ENCODE assay signal across 1 cellular context in genomic region chr17:81870155-81870977, GRCh38.
A peak's percentile ranks its signal among the peaks of the same experiment; 100 is the strongest.
TF ChIP-seq lines count a peak whose summit lies in the region.

No MANE protein-coding gene starts in this region.

TF ChIP-seq in HepG2, 621 proteins besides CTCF, POLR2A, EP300 and RAD21 (continued from another document and continues in another):
- TF ChIP-seq, protein P1, sequence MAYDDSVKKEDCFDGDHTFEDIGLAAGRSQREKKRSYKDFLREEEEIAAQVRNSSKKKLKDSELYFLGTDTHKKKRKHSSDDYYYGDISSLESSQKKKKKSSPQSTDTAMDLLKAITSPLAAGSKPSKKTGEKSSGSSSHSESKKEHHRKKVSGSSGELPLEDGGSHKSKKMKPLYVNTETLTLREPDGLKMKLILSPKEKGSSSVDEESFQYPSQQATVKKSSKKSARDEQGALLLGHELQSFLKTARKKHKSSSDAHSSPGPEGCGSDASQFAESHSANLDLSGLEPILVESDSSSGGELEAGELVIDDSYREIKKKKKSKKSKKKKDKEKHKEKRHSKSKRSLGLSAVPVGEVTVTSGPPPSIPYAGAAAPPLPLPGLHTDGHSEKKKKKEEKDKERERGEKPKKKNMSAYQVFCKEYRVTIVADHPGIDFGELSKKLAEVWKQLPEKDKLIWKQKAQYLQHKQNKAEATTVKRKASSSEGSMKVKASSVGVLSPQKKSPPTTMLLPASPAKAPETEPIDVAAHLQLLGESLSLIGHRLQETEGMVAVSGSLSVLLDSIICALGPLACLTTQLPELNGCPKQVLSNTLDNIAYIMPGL (CRISPR knock-in tag; IDR thresholded peaks at IDR 0.05; ENCODE audit: borderline replicate concordance in 1 of 2, low read depth in 1 of 2) = peak; percentile 12 to 20; a peak in 1 of 4 replicates
- TF ChIP-seq PHF8 (CRISPR knock-in tag; IDR thresholded peaks at IDR 0.05) (peak; percentile 49; the same call in 1 of the 2 replicates), MXD1 (CRISPR knock-in tag; IDR thresholded peaks at IDR 0.05) (peak; percentile 29; the same call in 1 of the 2 replicates), ZNF20 (CRISPR knock-in tag; IDR thresholded peaks at IDR 0.05) (no peak), ZSCAN29 (CRISPR knock-in tag; conservative IDR thresholded peaks at IDR 0.05) (no peak), SNAPC5 (CRISPR knock-in tag; IDR thresholded peaks at IDR 0.05; ENCODE audit: borderline replicate concordance) (no peak), ZBTB10 (CRISPR knock-in tag; IDR thresholded peaks at IDR 0.05; ENCODE audit: borderline replicate concordance) (peak; percentile 14; the same call in 1 of the 2 replicates), HNRNPL (IDR thresholded peaks at IDR 0.05; ENCODE audit: low read depth, low read length) (peak; percentile 48; the same call in 1 of the 2 replicates), CC2D1A (CRISPR knock-in tag; IDR thresholded peaks at IDR 0.05) (no peak), KLF15 (CRISPR knock-in tag; IDR thresholded peaks at IDR 0.05; ENCODE audit: borderline replicate concordance) (no peak), ARHGAP35 (CRISPR knock-in tag; IDR thresholded peaks at IDR 0.05; ENCODE audit: borderline replicate concordance) (0 out of 2 replicates have a peak, but pooled peaks have one; percentile 44), ZNF772 (CRISPR knock-in tag; IDR thresholded peaks at IDR 0.05) (no peak; the same call in 1 of the 2 replicates), NR2C2 (CRISPR knock-in tag; IDR thresholded peaks at IDR 0.05; ENCODE audit: borderline replicate concordance) (peak; percentile 35; the same call in 1 of the 2 replicates), ZNF83 (CRISPR knock-in tag; IDR thresholded peaks at IDR 0.05; ENCODE audit: borderline replicate concordance) (no peak), MYC (CRISPR knock-in tag; IDR thresholded peaks at IDR 0.05; ENCODE audit: borderline replicate concordance) (peak; percentile 57; the same call in 1 of the 2 replicates), GABPB1 (CRISPR knock-in tag; IDR thresholded peaks at IDR 0.05) (peak; percentile 66; the same call in 1 of the 2 replicates), SKIL (CRISPR knock-in tag; IDR thresholded peaks at IDR 0.05; ENCODE audit: borderline replicate concordance) (no peak), ZNF740 (CRISPR knock-in tag; IDR thresholded peaks at IDR 0.05) (no peak), FOSL1 (CRISPR knock-in tag; IDR thresholded peaks at IDR 0.05; ENCODE audit: borderline replicate concordance) (no peak), ZSCAN21 (CRISPR knock-in tag; IDR thresholded peaks at IDR 0.05; ENCODE audit: borderline replicate concordance) (no peak), RFX3 (CRISPR knock-in tag; IDR thresholded peaks at IDR 0.05) (no peak), THYN1 (CRISPR knock-in tag; IDR thresholded peaks at IDR 0.05; ENCODE audit: borderline replicate concordance, low read depth) (no peak), ZNF121 (CRISPR knock-in tag; IDR thresholded peaks at IDR 0.05) (no peak), ZFP37 (CRISPR knock-in tag; IDR thresholded peaks at IDR 0.05; ENCODE audit: borderline replicate concordance) (no peak), ZNF556 (CRISPR knock-in tag; IDR thresholded peaks at IDR 0.05; ENCODE audit: borderline replicate concordance) (no peak), SYNCRIP (IDR thresholded peaks at IDR 0.05; ENCODE audit: insufficient read depth, low read depth, low read length) (no peak), ZNF101 (CRISPR knock-in tag; IDR thresholded peaks at IDR 0.05; ENCODE audit: borderline replicate concordance, low read depth) (no peak), ZFP41 (CRISPR knock-in tag; IDR thresholded peaks at IDR 0.05; ENCODE audit: borderline replicate concordance) (no peak), ZNF354B (CRISPR knock-in tag; IDR thresholded peaks at IDR 0.05) (no peak), KMT2A (CRISPR knock-in tag; IDR thresholded peaks at IDR 0.05) (no peak), ZC3H13 (CRISPR knock-in tag; IDR thresholded peaks at IDR 0.05) (no peak; the same call in 1 of the 2 replicates), ATAD3A (CRISPR knock-in tag; IDR thresholded peaks at IDR 0.05) (no peak), IRX3 (CRISPR knock-in tag; IDR thresholded peaks at IDR 0.05; ENCODE audit: borderline replicate concordance, low read depth) (no peak), RARG (CRISPR knock-in tag; IDR thresholded peaks at IDR 0.05; ENCODE audit: low read depth) (no peak), TEF (CRISPR knock-in tag; IDR thresholded peaks at IDR 0.05) (no peak), ZNF44 (CRISPR knock-in tag; IDR thresholded peaks at IDR 0.05) (no peak), HOXA3 (CRISPR knock-in tag; IDR thresholded peaks at IDR 0.05) (peak; percentile 32; the same call in 1 of the 2 replicates), ZNF180 (CRISPR knock-in tag; IDR thresholded peaks at IDR 0.05; ENCODE audit: borderline replicate concordance, low read depth) (no peak), MTF2 (CRISPR knock-in tag; IDR thresholded peaks at IDR 0.05; ENCODE audit: borderline replicate concordance) (no peak), ZNF24 (IDR thresholded peaks at IDR 0.05) (no peak), ZNF713 (CRISPR knock-in tag; IDR thresholded peaks at IDR 0.05) (no peak), AKAP8 (CRISPR knock-in tag; IDR thresholded peaks at IDR 0.05) (peak; percentile 93; the same call in 1 of the 2 replicates)
- TF ChIP-seq, protein P2, sequence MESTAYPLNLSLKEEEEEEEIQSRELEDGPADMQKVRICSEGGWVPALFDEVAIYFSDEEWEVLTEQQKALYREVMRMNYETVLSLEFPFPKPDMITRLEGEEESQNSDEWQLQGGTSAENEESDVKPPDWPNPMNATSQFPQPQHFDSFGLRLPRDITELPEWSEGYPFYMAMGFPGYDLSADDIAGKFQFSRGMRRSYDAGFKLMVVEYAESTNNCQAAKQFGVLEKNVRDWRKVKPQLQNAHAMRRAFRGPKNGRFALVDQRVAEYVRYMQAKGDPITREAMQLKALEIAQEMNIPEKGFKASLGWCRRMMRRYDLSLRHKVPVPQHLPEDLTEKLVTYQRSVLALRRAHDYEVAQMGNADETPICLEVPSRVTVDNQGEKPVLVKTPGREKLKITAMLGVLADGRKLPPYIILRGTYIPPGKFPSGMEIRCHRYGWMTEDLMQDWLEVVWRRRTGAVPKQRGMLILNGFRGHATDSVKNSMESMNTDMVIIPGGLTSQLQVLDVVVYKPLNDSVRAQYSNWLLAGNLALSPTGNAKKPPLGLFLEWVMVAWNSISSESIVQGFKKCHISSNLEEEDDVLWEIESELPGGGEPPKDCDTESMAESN (CRISPR knock-in tag; conservative IDR thresholded peaks at IDR 0.05) = 0 out of 2 replicates have a peak, but pooled peaks have one; percentile 28
- TF ChIP-seq, protein P3, sequence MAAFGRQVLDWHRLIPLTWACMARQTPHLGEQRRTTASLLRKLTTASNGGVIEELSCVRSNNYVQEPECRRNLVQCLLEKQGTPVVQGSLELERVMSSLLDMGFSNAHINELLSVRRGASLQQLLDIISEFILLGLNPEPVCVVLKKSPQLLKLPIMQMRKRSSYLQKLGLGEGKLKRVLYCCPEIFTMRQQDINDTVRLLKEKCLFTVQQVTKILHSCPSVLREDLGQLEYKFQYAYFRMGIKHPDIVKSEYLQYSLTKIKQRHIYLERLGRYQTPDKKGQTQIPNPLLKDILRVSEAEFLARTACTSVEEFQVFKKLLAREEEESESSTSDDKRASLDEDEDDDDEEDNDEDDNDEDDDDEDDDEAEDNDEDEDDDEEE (CRISPR knock-in tag; IDR thresholded peaks at IDR 0.05) = no peak
- TF ChIP-seq, protein P4, sequence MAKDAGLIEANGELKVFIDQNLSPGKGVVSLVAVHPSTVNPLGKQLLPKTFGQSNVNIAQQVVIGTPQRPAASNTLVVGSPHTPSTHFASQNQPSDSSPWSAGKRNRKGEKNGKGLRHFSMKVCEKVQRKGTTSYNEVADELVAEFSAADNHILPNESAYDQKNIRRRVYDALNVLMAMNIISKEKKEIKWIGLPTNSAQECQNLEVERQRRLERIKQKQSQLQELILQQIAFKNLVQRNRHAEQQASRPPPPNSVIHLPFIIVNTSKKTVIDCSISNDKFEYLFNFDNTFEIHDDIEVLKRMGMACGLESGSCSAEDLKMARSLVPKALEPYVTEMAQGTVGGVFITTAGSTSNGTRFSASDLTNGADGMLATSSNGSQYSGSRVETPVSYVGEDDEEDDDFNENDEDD (CRISPR knock-in tag; IDR thresholded peaks at IDR 0.05; ENCODE audit: borderline replicate concordance) = no peak
- TF ChIP-seq, protein P5, sequence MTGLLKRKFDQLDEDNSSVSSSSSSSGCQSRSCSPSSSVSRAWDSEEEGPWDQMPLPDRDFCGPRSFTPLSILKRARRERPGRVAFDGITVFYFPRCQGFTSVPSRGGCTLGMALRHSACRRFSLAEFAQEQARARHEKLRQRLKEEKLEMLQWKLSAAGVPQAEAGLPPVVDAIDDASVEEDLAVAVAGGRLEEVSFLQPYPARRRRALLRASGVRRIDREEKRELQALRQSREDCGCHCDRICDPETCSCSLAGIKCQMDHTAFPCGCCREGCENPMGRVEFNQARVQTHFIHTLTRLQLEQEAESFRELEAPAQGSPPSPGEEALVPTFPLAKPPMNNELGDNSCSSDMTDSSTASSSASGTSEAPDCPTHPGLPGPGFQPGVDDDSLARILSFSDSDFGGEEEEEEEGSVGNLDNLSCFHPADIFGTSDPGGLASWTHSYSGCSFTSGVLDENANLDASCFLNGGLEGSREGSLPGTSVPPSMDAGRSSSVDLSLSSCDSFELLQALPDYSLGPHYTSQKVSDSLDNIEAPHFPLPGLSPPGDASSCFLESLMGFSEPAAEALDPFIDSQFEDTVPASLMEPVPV (CRISPR knock-in tag; IDR thresholded peaks at IDR 0.05) = no peak
- TF ChIP-seq, protein P6, sequence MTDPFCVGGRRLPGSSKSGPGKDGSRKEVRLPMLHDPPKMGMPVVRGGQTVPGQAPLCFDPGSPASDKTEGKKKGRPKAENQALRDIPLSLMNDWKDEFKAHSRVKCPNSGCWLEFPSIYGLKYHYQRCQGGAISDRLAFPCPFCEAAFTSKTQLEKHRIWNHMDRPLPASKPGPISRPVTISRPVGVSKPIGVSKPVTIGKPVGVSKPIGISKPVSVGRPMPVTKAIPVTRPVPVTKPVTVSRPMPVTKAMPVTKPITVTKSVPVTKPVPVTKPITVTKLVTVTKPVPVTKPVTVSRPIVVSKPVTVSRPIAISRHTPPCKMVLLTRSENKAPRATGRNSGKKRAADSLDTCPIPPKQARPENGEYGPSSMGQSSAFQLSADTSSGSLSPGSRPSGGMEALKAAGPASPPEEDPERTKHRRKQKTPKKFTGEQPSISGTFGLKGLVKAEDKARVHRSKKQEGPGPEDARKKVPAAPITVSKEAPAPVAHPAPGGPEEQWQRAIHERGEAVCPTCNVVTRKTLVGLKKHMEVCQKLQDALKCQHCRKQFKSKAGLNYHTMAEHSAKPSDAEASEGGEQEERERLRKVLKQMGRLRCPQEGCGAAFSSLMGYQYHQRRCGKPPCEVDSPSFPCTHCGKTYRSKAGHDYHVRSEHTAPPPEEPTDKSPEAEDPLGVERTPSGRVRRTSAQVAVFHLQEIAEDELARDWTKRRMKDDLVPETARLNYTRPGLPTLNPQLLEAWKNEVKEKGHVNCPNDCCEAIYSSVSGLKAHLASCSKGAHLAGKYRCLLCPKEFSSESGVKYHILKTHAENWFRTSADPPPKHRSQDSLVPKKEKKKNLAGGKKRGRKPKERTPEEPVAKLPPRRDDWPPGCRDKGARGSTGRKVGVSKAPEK (CRISPR knock-in tag; IDR thresholded peaks at IDR 0.05; ENCODE audit: borderline replicate concordance) = no peak
